Comparison of ENCODE assay signal across 8 cellular contexts in genomic region chr3:64685800-64686445, GRCh38. TPM values are rescaled to one million over a fixed set of nuclear protein-coding genes. Genes with fewer than 3 reads are reported as not detected.
A peak's percentile ranks its signal among the peaks of the same experiment; 100 is the strongest.
DNase-seq lines count a peak whose midpoint lies in the region; ATAC-seq and TF ChIP-seq lines count a peak whose summit lies in the region.

No MANE protein-coding gene starts in this region.

- peak overlapping the region; percentile 81 for H3K27ac Mint-ChIP-seq in osteocyte (ENCODE audit: unreplicated experiment)
- no peak overlapping the region for H3K27ac Mint-ChIP-seq in effector memory CD8-positive, alpha-beta T cell

- H3K36me3 ChIP-seq in BLaER1 (no peaks in the 10 kb centered on the region), cardiac muscle cell (peaks cover 3% of the 10 kb centered on the region)

- peaks cover 17% of the 10 kb centered on the region for H3K4me1 ChIP-seq in BLaER1
- H3K4me1 ChIP-seq in cardiac muscle cell (ENCODE audit: low read depth), result peaks cover 6% of the 10 kb centered on the region

- H3K9me3 ChIP-seq in BLaER1, result peaks cover 22% of the 10 kb centered on the region
- no peaks in the 10 kb centered on the region for H3K9me3 ChIP-seq in cardiac muscle cell (ENCODE audit: low read depth)

- no peaks in the 10 kb centered on the region for H4K20me1 ChIP-seq in BLaER1

- TF ChIP-seq CTCF in cardiac muscle cell (IDR thresholded peaks at IDR 0.05; ENCODE audit: low read depth, low read length) (peak; percentile 46), osteocyte (IDR thresholded peaks at IDR 0.05) (peak; percentile 51)

- peaks cover 40% of the 10 kb centered on the region for H3K27me3 Mint-ChIP-seq in osteocyte (ENCODE audit: unreplicated experiment)
- peaks cover 18 to 36% of the 10 kb centered on the region in 2 donors for H3K27me3 Mint-ChIP-seq in effector memory CD8-positive, alpha-beta T cell

- H3K4me3 Mint-ChIP-seq in osteocyte (ENCODE audit: unreplicated experiment), result peak overlapping the region; percentile 90
- peak overlapping the region in 1 of 2 donors; percentile 10 for H3K4me3 Mint-ChIP-seq in effector memory CD8-positive, alpha-beta T cell

- H3K27ac ChIP-seq in BLaER1 (no peak overlapping the region), cardiac muscle cell (peak overlapping the region; percentile 95)

- H3K4me1 Mint-ChIP-seq in osteocyte (ENCODE audit: unreplicated experiment), result peaks cover 24% of the 10 kb centered on the region
- peaks cover 5 to 8% of the 10 kb centered on the region in 2 donors for H3K4me1 Mint-ChIP-seq in effector memory CD8-positive, alpha-beta T cell (ENCODE audit: low read depth in 2 of 2)

- peak; percentile 81 for DNase-seq in HS-5 (ENCODE audit: low read depth)
- peak; percentile 85 for DNase-seq in amniotic stem cell (lab: John Stamatoyannopoulos, UW)
- DNase-seq in cardiac muscle cell (ENCODE audit: low read depth in 1 of 2, low spot score in 1 of 2), result peak; percentile 92 to 98
- DNase-seq in osteocyte (ENCODE audit: extremely low spot score, unreplicated experiment), result peak; percentile 92
- no peak for DNase-seq in effector memory CD8-positive, alpha-beta T cell
- no peak for DNase-seq in NCI-H2029 treated with DMSO at 0.1 percent for 48 hours (lab: John Stamatoyannopoulos, UW)

- H3K4me3 ChIP-seq in BLaER1, result peak overlapping the region; percentile 69
- H3K4me3 ChIP-seq in cardiac muscle cell, result peak overlapping the region; percentile 64

- peak overlapping the region; percentile 73 for H3K4me2 ChIP-seq in BLaER1

- ATAC-seq in GM18519 (IDR thresholded peaks at IDR 0.05; ENCODE audit: low FRiP score, unreplicated experiment), result no peak
- no peak for ATAC-seq in effector memory CD8-positive, alpha-beta T cell (replicated peaks)

- H3K9ac ChIP-seq in BLaER1, result peak overlapping the region; percentile 54

- no peaks in the 10 kb centered on the region for H3K36me3 Mint-ChIP-seq in osteocyte (ENCODE audit: unreplicated experiment)
- no peaks in the 10 kb centered on the region for H3K36me3 Mint-ChIP-seq in effector memory CD8-positive, alpha-beta T cell (ENCODE audit: insufficient read depth)

- H3K27me3 ChIP-seq in BLaER1 (peaks cover 21% of the 10 kb centered on the region; the same call in 1 of the 2 replicates), cardiac muscle cell (no peaks in the 10 kb centered on the region)

- no peaks in the 10 kb centered on the region for H3K9me3 Mint-ChIP-seq in osteocyte (ENCODE audit: unreplicated experiment)
- H3K9me3 Mint-ChIP-seq in effector memory CD8-positive, alpha-beta T cell, result peaks cover 9 to 11% of the 10 kb centered on the region in 2 donors

RNA-seq across cellular contexts. Expression of gene ADAMTS9, which starts 1.9 kb away (rescaled TPM):
- total RNA-seq in cardiac muscle cell (114 and 168 TPM in 2 replicates), osteocyte (0.94 and 1.5 TPM in 2 replicates)
- 60.5 and 74.9 TPM in 2 replicates for polyA plus RNA-seq in cardiac muscle cell

Comparison
In these comparisons a context has a peak if more than half of its experiments do, and no peak if none do; other contexts are left out.
1. DNase-seq: peak in HS-5 (single experiment), amniotic stem cell (single experiment), cardiac muscle cell (2 of 2) and osteocyte (single experiment); none in effector memory CD8-positive, alpha-beta T cell (0 of 3) and NCI-H2029 treated with DMSO at 0.1 percent for 48 hours (single experiment).
2. RNA of gene ADAMTS9, which starts 1.9 kb away (total RNA-seq): 114 to 168 TPM in cardiac muscle cell; 0.94 to 1.5 TPM in osteocyte; every median in the first group is over 10 times any median in the second.